Comparison of ENCODE assay signal across 11 cellular contexts in genomic region chr1:202158810-202159533, GRCh38. TPM values are rescaled to one million over a fixed set of nuclear protein-coding genes. Genes with fewer than 3 reads are reported as not detected.
DNase-seq lines count a peak whose midpoint lies in the region; ATAC-seq and TF ChIP-seq lines count a peak whose summit lies in the region.
"Had no signal": no experiment of that assay in that cellular context is flagged by ENCODE, and none has a peak within 500 bp of the region (broad histone marks: within the 10 kb centered on the region; RNA-seq: fewer than 3 reads in every experiment).

No MANE protein-coding gene starts in this region.

- H3K36me3 ChIP-seq in tibial artery = no peaks in the 10 kb centered on the region
- H3K36me3 ChIP-seq: thyroid gland had no signal

- H3K36me3 Mint-ChIP-seq in activated CD8-positive, alpha-beta T cell treated with anti-CD3 and anti-CD28 coated beads, Interleukin-2, amount 10 ng/mL, durations not matched to agents 7 days and 5 days (ENCODE audit: low read depth) = peaks cover 52% of the 10 kb centered on the region
- peaks cover 8% of the 10 kb centered on the region for H3K36me3 Mint-ChIP-seq in natural killer cell

- peaks cover 0 to 11% (median 3%) of the 10 kb centered on the region in 4 donors for H3K4me1 ChIP-seq in tibial artery

- H3K4me3 ChIP-seq in GM12864 (ENCODE audit: low read depth, low read length) = peak overlapping the region; percentile 86
- H3K4me3 ChIP-seq in tibial artery = no peak overlapping the region
- H3K4me3 ChIP-seq: thyroid gland had no signal

- no peaks in the 10 kb centered on the region for H3K9me3 Mint-ChIP-seq in activated CD8-positive, alpha-beta T cell treated with anti-CD3 and anti-CD28 coated beads, Interleukin-2, amount 10 ng/mL, durations not matched to agents 7 days and 5 days (ENCODE audit: insufficient read depth)
- no peaks in the 10 kb centered on the region for H3K9me3 Mint-ChIP-seq in natural killer cell

- H3K4me3 Mint-ChIP-seq in activated CD8-positive, alpha-beta T cell treated with anti-CD3 and anti-CD28 coated beads, Interleukin-2, amount 10 ng/mL, durations not matched to agents 7 days and 5 days = peak overlapping the region; percentile 91
- H3K4me3 Mint-ChIP-seq in natural killer cell = peak overlapping the region; percentile 98

- peak overlapping the region; percentile 100 for H3K27ac Mint-ChIP-seq in activated CD8-positive, alpha-beta T cell treated with anti-CD3 and anti-CD28 coated beads, Interleukin-2, amount 10 ng/mL, durations not matched to agents 7 days and 5 days
- peak overlapping the region; percentile 95 to 100 for H3K27ac Mint-ChIP-seq in natural killer cell

- CTCF ChIA-PET in activated CD8-positive, alpha-beta T cell treated with anti-CD3 and anti-CD28 coated beads, Interleukin-2, amount 10 ng/mL, durations not matched to agents 7 days and 5 days (lab: Charles Lee) = interaction anchor here (3.9 to 6.2 kb wide), 3 partner anchors 12 to 25 kb away, joined by 20 to 39 read pairs (median 29); partner anchors contain the start of gene ARL8A

- intact Hi-C loops in natural killer cell (cut with micrococcal nuclease) = no loop called here
- intact Hi-C loops in tibial artery (cut with DNase I; ENCODE audit: low total_unique reads) = no loop called here

- POLR2A ChIA-PET in activated CD8-positive, alpha-beta T cell treated with anti-CD3 and anti-CD28 coated beads, Interleukin-2, amount 10 ng/mL, durations not matched to agents 7 days and 5 days (lab: Charles Lee) = interaction anchor here (0.6 to 11.3 kb wide), 3 partner anchors 12 to 848 kb away, joined by 3 to 103 read pairs (median 15); partner anchors contain the start of gene ARL8A

- DNase-seq in GM12864 (ENCODE audit: low read depth) (no peak), KBM-7 (peak; percentile 72), natural killer cell (no peak), kidney glomerular epithelial cell (lab: John Stamatoyannopoulos, UW) (no peak), tibial artery (no peak)
- DNase-seq in activated CD8-positive, alpha-beta T cell treated with anti-CD3 and anti-CD28 coated beads, Interleukin-2, amount 10 ng/mL, durations not matched to agents 7 days and 5 days = peak; percentile 53
- DNase-seq: amygdala had no signal

- no peak overlapping the region for H3K27ac ChIP-seq in tibial artery
- H3K27ac ChIP-seq: thyroid gland had no signal

- no peaks in the 10 kb centered on the region for H3K9me3 ChIP-seq in tibial artery
- H3K9me3 ChIP-seq: thyroid gland had no signal

- TF ChIP-seq CTCF in GM12864 (IDR thresholded peaks at IDR 0.05; ENCODE audit: low read depth, low read length, missing control alignments) (peak; percentile 59), natural killer cell (IDR thresholded peaks at IDR 0.05) (peak; percentile 18), tibial artery (IDR thresholded peaks at IDR 0.05) (no peak)

- peaks cover 0 to 2% of the 10 kb centered on the region in 2 donors for H3K27me3 ChIP-seq in tibial artery
- H3K27me3 ChIP-seq: thyroid gland had no signal

- peaks cover 78% of the 10 kb centered on the region for H3K4me1 Mint-ChIP-seq in activated CD8-positive, alpha-beta T cell treated with anti-CD3 and anti-CD28 coated beads, Interleukin-2, amount 10 ng/mL, durations not matched to agents 7 days and 5 days (ENCODE audit: low read depth)
- H3K4me1 Mint-ChIP-seq in natural killer cell = peaks cover 65 to 73% of the 10 kb centered on the region in 2 donors

- ATAC-seq in activated CD8-positive, alpha-beta T cell treated with anti-CD3 and anti-CD28 coated beads, Interleukin-2, amount 10 ng/mL, durations not matched to agents 7 days and 5 days = no peak
- no peak for ATAC-seq in natural killer cell
- no peak for ATAC-seq in HG03439 (IDR thresholded peaks at IDR 0.05; ENCODE audit: unreplicated experiment)
- no peak for ATAC-seq in GM21529 (IDR thresholded peaks at IDR 0.05; ENCODE audit: unreplicated experiment)
- ATAC-seq: Panc1 had no signal

- in situ Hi-C loops in KBM-7 (cut with MboI; ENCODE audit: low pct_unique_long_range_greater_than_20kb, low sequenced_read_pairs) = no loop called here

- no peaks in the 10 kb centered on the region for H3K27me3 Mint-ChIP-seq in activated CD8-positive, alpha-beta T cell treated with anti-CD3 and anti-CD28 coated beads, Interleukin-2, amount 10 ng/mL, durations not matched to agents 7 days and 5 days (ENCODE audit: low read depth)
- H3K27me3 Mint-ChIP-seq in natural killer cell (ENCODE audit: low read depth in 2 of 2) = no peaks in the 10 kb centered on the region

RNA-seq across cellular contexts. Expression of gene PTPN7, which starts 1.4 kb away (rescaled TPM):
- total RNA-seq in activated CD8-positive, alpha-beta T cell treated with anti-CD3 and anti-CD28 coated beads, Interleukin-2, amount 10 ng/mL, durations not matched to agents 7 days and 5 days = 100 to 1,000 TPM; 242 to 255 TPM
- 100 to 1,000 TPM; 144 to 241 (median 196) TPM for total RNA-seq in natural killer cell

RNA-seq across cellular contexts. Expression of gene ARL8A, which starts 14.4 kb away (rescaled TPM):
- total RNA-seq in activated CD8-positive, alpha-beta T cell treated with anti-CD3 and anti-CD28 coated beads, Interleukin-2, amount 10 ng/mL, durations not matched to agents 7 days and 5 days = 10 to 100 TPM; 39.7 to 42.0 TPM
- 100 to 1,000 TPM; 109 to 120 (median 109) TPM for total RNA-seq in natural killer cell

RNA-seq across cellular contexts. Expression of gene LGR6, which starts 34.6 kb away (rescaled TPM):
- under 1 TPM in 1 of 2 experiments, not detected in 1; 0.08 TPM for total RNA-seq in activated CD8-positive, alpha-beta T cell treated with anti-CD3 and anti-CD28 coated beads, Interleukin-2, amount 10 ng/mL, durations not matched to agents 7 days and 5 days
- 10 to 100 TPM; 58.3 to 65.2 (median 60.9) TPM for total RNA-seq in natural killer cell

RNA-seq across cellular contexts. Expression of gene GPR37L1, which starts 36.3 kb away (rescaled TPM):
- not detected for total RNA-seq in activated CD8-positive, alpha-beta T cell treated with anti-CD3 and anti-CD28 coated beads, Interleukin-2, amount 10 ng/mL, durations not matched to agents 7 days and 5 days
- total RNA-seq in natural killer cell = not detected

Comparison
In these comparisons a context has a peak if more than half of its experiments do, and no peak if none do; other contexts are left out.
1. DNase-seq: peak in KBM-7 (single experiment) and activated CD8-positive, alpha-beta T cell treated with anti-CD3 and anti-CD28 coated beads, Interleukin-2, amount 10 ng/mL, durations not matched to agents 7 days and 5 days (single experiment); none in GM12864 (single experiment), natural killer cell (single experiment), kidney glomerular epithelial cell (single experiment) and tibial artery (0 of 2).
2. CTCF ChIP-seq: peak in GM12864 (single experiment) and natural killer cell (single experiment); none in tibial artery (0 of 2).
3. RNA of gene LGR6, which starts 34.6 kb away (total RNA-seq): 58.3 to 65.2 TPM in natural killer cell; 0.08 TPM in activated CD8-positive, alpha-beta T cell treated with anti-CD3 and anti-CD28 coated beads, Interleukin-2, amount 10 ng/mL, durations not matched to agents 7 days and 5 days; every median in the first group is over 10 times any median in the second.